In genomic region chr4:150216725-150217124, GRCh38 we compare ENCODE assay signal across 2 cellular contexts.
A peak's percentile ranks its signal among the peaks of the same experiment; 100 is the strongest.
TF ChIP-seq lines count a peak whose summit lies in the region.

No MANE protein-coding gene starts in this region.

TF ChIP-seq in A549, 52 proteins besides CTCF, POLR2A, EP300 and RAD21 (continued from another document):
- TF ChIP-seq, protein P1, sequence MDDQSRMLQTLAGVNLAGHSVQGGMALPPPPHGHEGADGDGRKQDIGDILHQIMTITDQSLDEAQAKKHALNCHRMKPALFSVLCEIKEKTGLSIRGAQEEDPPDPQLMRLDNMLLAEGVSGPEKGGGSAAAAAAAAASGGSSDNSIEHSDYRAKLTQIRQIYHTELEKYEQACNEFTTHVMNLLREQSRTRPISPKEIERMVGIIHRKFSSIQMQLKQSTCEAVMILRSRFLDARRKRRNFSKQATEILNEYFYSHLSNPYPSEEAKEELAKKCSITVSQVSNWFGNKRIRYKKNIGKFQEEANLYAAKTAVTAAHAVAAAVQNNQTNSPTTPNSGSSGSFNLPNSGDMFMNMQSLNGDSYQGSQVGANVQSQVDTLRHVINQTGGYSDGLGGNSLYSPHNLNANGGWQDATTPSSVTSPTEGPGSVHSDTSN (IDR thresholded peaks at IDR 0.05), result no peak
- TF ChIP-seq MAFK (IDR thresholded peaks at IDR 0.05; ENCODE audit: partially characterized antibody), result peak; percentile 46
TF ChIP-seq in A549: peak in this region for 1.

TF ChIP-seq in SK-N-SH treated with all-trans-retinoic acid at 6 μM for 48 hours, 23 proteins besides CTCF, POLR2A, EP300 and RAD21 (continued from another document):
- TF ChIP-seq, protein P2, sequence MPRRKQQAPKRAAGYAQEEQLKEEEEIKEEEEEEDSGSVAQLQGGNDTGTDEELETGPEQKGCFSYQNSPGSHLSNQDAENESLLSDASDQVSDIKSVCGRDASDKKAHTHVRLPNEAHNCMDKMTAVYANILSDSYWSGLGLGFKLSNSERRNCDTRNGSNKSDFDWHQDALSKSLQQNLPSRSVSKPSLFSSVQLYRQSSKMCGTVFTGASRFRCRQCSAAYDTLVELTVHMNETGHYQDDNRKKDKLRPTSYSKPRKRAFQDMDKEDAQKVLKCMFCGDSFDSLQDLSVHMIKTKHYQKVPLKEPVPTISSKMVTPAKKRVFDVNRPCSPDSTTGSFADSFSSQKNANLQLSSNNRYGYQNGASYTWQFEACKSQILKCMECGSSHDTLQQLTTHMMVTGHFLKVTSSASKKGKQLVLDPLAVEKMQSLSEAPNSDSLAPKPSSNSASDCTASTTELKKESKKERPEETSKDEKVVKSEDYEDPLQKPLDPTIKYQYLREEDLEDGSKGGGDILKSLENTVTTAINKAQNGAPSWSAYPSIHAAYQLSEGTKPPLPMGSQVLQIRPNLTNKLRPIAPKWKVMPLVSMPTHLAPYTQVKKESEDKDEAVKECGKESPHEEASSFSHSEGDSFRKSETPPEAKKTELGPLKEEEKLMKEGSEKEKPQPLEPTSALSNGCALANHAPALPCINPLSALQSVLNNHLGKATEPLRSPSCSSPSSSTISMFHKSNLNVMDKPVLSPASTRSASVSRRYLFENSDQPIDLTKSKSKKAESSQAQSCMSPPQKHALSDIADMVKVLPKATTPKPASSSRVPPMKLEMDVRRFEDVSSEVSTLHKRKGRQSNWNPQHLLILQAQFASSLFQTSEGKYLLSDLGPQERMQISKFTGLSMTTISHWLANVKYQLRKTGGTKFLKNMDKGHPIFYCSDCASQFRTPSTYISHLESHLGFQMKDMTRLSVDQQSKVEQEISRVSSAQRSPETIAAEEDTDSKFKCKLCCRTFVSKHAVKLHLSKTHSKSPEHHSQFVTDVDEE (CRISPR knock-in tag; IDR thresholded peaks at IDR 0.05), result no peak
- TF ChIP-seq PPARA (CRISPR knock-in tag; IDR thresholded peaks at IDR 0.05; ENCODE audit: borderline replicate concordance), result no peak
- TF ChIP-seq POU6F1 (CRISPR knock-in tag; IDR thresholded peaks at IDR 0.05; ENCODE audit: borderline replicate concordance, low read depth), result no peak
- no peak for TF ChIP-seq ZFP3 (CRISPR knock-in tag; IDR thresholded peaks at IDR 0.05)
- TF ChIP-seq CREB5 (CRISPR knock-in tag; IDR thresholded peaks at IDR 0.05; ENCODE audit: low read depth), result no peak
- no peak for TF ChIP-seq TCF4 (CRISPR knock-in tag; IDR thresholded peaks at IDR 0.05; ENCODE audit: borderline replicate concordance)
- no peak for TF ChIP-seq ESRRG (CRISPR knock-in tag; IDR thresholded peaks at IDR 0.05)
- TF ChIP-seq OSR1 (CRISPR knock-in tag; IDR thresholded peaks at IDR 0.05), result no peak
- TF ChIP-seq ISL1 (CRISPR knock-in tag; IDR thresholded peaks at IDR 0.05), result no peak
TF ChIP-seq in SK-N-SH treated with all-trans-retinoic acid at 6 μM for 48 hours: peak in this region for 0.
